ENCODE assay signal across 17 cellular contexts in genomic region chr3:111336511-111336910, GRCh38.
DNase-seq lines count a peak whose midpoint lies in the region; ATAC-seq and TF ChIP-seq lines count a peak whose summit lies in the region.
"Had no signal": no experiment of that assay in that cellular context is flagged by ENCODE, and none has a peak within 500 bp of the region (broad histone marks: within the 10 kb centered on the region; RNA-seq: fewer than 3 reads in every experiment).

No MANE protein-coding gene starts in this region.

- H3K27ac Mint-ChIP-seq in activated T-cell treated with anti-CD3 and anti-CD28 coated beads, Interleukin-2, amount 50 U/mL, for 72 hours: no peak overlapping the region
- peak overlapping the region; percentile 8 for H3K27ac Mint-ChIP-seq in stimulated activated effector memory CD8-positive, alpha-beta T cell treated with anti-CD3 and anti-CD28 coated beads, Interleukin-12 subunit alpha, Interleukin-12 subunit beta, amount 100 ng/mL, for 72 hours
- no peak overlapping the region for H3K27ac Mint-ChIP-seq in CD14-positive monocyte
- H3K27ac Mint-ChIP-seq: activated CD4-positive, alpha-beta memory T cell treated with anti-CD3 and anti-CD28 coated beads, Interleukin-2, amount 10 ng/mL, durations not matched to agents 7 days and 5 days had no signal

- in situ Hi-C loops in KBM-7 (cut with MboI; ENCODE audit: low pct_unique_long_range_greater_than_20kb, low sequenced_read_pairs): no loop called here

- H3K27ac ChIP-seq in VCaP: peak overlapping the region; percentile 43
- H3K27ac ChIP-seq: left lung, testis had no signal

- H3K4me1 Mint-ChIP-seq in activated T-cell treated with anti-CD3 and anti-CD28 coated beads, Interleukin-2, amount 50 U/mL, for 72 hours (ENCODE audit: low read depth): peaks cover 25% of the 10 kb centered on the region
- H3K4me1 Mint-ChIP-seq in stimulated activated effector memory CD8-positive, alpha-beta T cell treated with anti-CD3 and anti-CD28 coated beads, Interleukin-12 subunit alpha, Interleukin-12 subunit beta, amount 100 ng/mL, for 72 hours: peaks cover 21% of the 10 kb centered on the region
- H3K4me1 Mint-ChIP-seq in CD14-positive monocyte: no peaks in the 10 kb centered on the region

- peak; percentile 81 to 91 for ATAC-seq in activated T-cell treated with anti-CD3 and anti-CD28 coated beads, Interleukin-2, amount 50 U/mL, for 72 hours (replicated peaks in 1 of 2)
- peak; percentile 78 for ATAC-seq in stimulated activated effector memory CD8-positive, alpha-beta T cell treated with anti-CD3 and anti-CD28 coated beads, Interleukin-12 subunit alpha, Interleukin-12 subunit beta, amount 100 ng/mL, for 72 hours
- no peak for ATAC-seq in HG03175 (IDR thresholded peaks at IDR 0.05; ENCODE audit: unreplicated experiment)
- ATAC-seq: left lung had no signal

- no peak for DNase-seq in activated T-cell treated with anti-CD3 and anti-CD28 coated beads, Interleukin-2, amount 50 U/mL, for 72 hours
- DNase-seq in activated T-cell treated with anti-CD3 and anti-CD28 coated beads for 4 hours (no peak), LHCN-M2 (ENCODE audit: low read depth) (peak; percentile 47), CD14-positive monocyte (ENCODE audit: low spot score) (no peak), KBM-7 (no peak)
- DNase-seq in stimulated activated effector memory CD8-positive, alpha-beta T cell treated with anti-CD3 and anti-CD28 coated beads, Interleukin-12 subunit alpha, Interleukin-12 subunit beta, amount 100 ng/mL, for 72 hours (ENCODE audit: low spot score in 2 of 2): no peak
- DNase-seq: ACHN; activated CD4-positive, alpha-beta memory T cell treated with anti-CD3 and anti-CD28 coated beads, Interleukin-2, amount 10 ng/mL, durations not matched to agents 7 days and 5 days; activated naive CD4-positive, alpha-beta T cell treated with Interleukin-2 at 50 U/mL for 16 hours; caudate nucleus; effector memory CD4-positive, alpha-beta T cell; left lung; NCI-H1048; stimulated activated CD4-positive, alpha-beta T cell treated with anti-CD3 and anti-CD28 coated beads, Interleukin-15, amount 100 ng/mL, for 24 hours; testis had no signal

- intact Hi-C loops in CD14-positive monocyte (cut with micrococcal nuclease): no loop called here

- peaks cover 2 to 8% of the 10 kb centered on the region in 2 donors for H3K36me3 Mint-ChIP-seq in activated T-cell treated with anti-CD3 and anti-CD28 coated beads, Interleukin-2, amount 50 U/mL, for 72 hours (ENCODE audit: insufficient read depth in 2 of 2)
- no peaks in the 10 kb centered on the region for H3K36me3 Mint-ChIP-seq in stimulated activated effector memory CD8-positive, alpha-beta T cell treated with anti-CD3 and anti-CD28 coated beads, Interleukin-12 subunit alpha, Interleukin-12 subunit beta, amount 100 ng/mL, for 72 hours
- H3K36me3 Mint-ChIP-seq in CD14-positive monocyte: no peaks in the 10 kb centered on the region

- TF ChIP-seq CTCF in VCaP (conservative IDR thresholded peaks at IDR 0.05) (no peak), CD14-positive monocyte (IDR thresholded peaks at IDR 0.05) (no peak)

- H3K9me3 Mint-ChIP-seq in activated T-cell treated with anti-CD3 and anti-CD28 coated beads, Interleukin-2, amount 50 U/mL, for 72 hours: peaks cover 6 to 7% of the 10 kb centered on the region in 2 donors
- peaks cover 3% of the 10 kb centered on the region for H3K9me3 Mint-ChIP-seq in stimulated activated effector memory CD8-positive, alpha-beta T cell treated with anti-CD3 and anti-CD28 coated beads, Interleukin-12 subunit alpha, Interleukin-12 subunit beta, amount 100 ng/mL, for 72 hours
- peaks cover 0 to 9% (median 3%) of the 10 kb centered on the region in 7 donors for H3K9me3 Mint-ChIP-seq in CD14-positive monocyte

- peaks cover 6% of the 10 kb centered on the region for H3K27me3 Mint-ChIP-seq in activated T-cell treated with anti-CD3 and anti-CD28 coated beads, Interleukin-2, amount 50 U/mL, for 72 hours (ENCODE audit: low read depth)
- H3K27me3 Mint-ChIP-seq in CD14-positive monocyte (ENCODE audit: low read depth in 3 of 3): no peaks in the 10 kb centered on the region
- H3K27me3 Mint-ChIP-seq: activated CD4-positive, alpha-beta memory T cell treated with anti-CD3 and anti-CD28 coated beads, Interleukin-2, amount 10 ng/mL, durations not matched to agents 7 days and 5 days had no signal

- no peak overlapping the region for H3K4me3 Mint-ChIP-seq in activated T-cell treated with anti-CD3 and anti-CD28 coated beads, Interleukin-2, amount 50 U/mL, for 72 hours
- no peak overlapping the region for H3K4me3 Mint-ChIP-seq in stimulated activated effector memory CD8-positive, alpha-beta T cell treated with anti-CD3 and anti-CD28 coated beads, Interleukin-12 subunit alpha, Interleukin-12 subunit beta, amount 100 ng/mL, for 72 hours
- no peak overlapping the region for H3K4me3 Mint-ChIP-seq in CD14-positive monocyte
- H3K4me3 Mint-ChIP-seq: activated CD4-positive, alpha-beta memory T cell treated with anti-CD3 and anti-CD28 coated beads, Interleukin-2, amount 10 ng/mL, durations not matched to agents 7 days and 5 days had no signal
